ENCODE assay signal across 19 cellular contexts in genomic region chr4:35993606-35994005, GRCh38.
DNase-seq lines count a peak whose midpoint lies in the region; ATAC-seq, FAIRE-seq and TF ChIP-seq lines count a peak whose summit lies in the region.
"Had no signal": no experiment of that assay in that cellular context is flagged by ENCODE, and none has a peak within 500 bp of the region (broad histone marks: within the 10 kb centered on the region; RNA-seq: fewer than 3 reads in every experiment).

No MANE protein-coding gene starts in this region.

- H3K27ac ChIP-seq in GM12878 (ENCODE audit: control insufficient read depth, insufficient read depth), result no peak overlapping the region
- no peak overlapping the region for H3K27ac ChIP-seq in gastroesophageal sphincter
- H3K27ac ChIP-seq in substantia nigra (ENCODE audit: low read depth, low read length, poor library complexity, severe bottlenecking), result no peak overlapping the region
- H3K27ac ChIP-seq: GM23248 had no signal

- RAD21 ChIA-PET in GM12878 (lab: Charles Lee; ENCODE audit: unreplicated experiment), result no interaction called here

- 0% methylated on average over 2 of the region's 2 CpGs for WGBS in GM12878 (ENCODE audit: insufficient coverage, insufficient replicate concordance, low lambda C conversion rate, missing lambda C conversion rate)
- WGBS in gastroesophageal sphincter (ENCODE audit: low coverage in 1 of 2), 2 donors, result 55 to 62% methylated on average over 2 of the region's 2 CpGs

- no peaks in the 10 kb centered on the region for H4K20me1 ChIP-seq in GM12878 (ENCODE audit: control insufficient read depth, insufficient read depth)

- H3K27me3 ChIP-seq in GM12878 (replicated peaks in 1 of 2; ENCODE audit: control insufficient read depth in 2 of 2, insufficient read depth in 2 of 2, low read length in 1 of 2) (no peaks in the 10 kb centered on the region), gastroesophageal sphincter (no peaks in the 10 kb centered on the region), HAP-1 (ENCODE audit: low read depth) (no peaks in the 10 kb centered on the region)

- no peak overlapping the region for H3K4me2 ChIP-seq in GM12878 (ENCODE audit: control insufficient read depth, insufficient read depth)

- TF ChIP-seq CTCF in GM12878 (IDR thresholded peaks at IDR 0.05 in 2 of 3, conservative IDR thresholded peaks at IDR 0.05 in 1 of 3; ENCODE audit: control insufficient read depth in 2 of 3, extremely low read depth in 1 of 3, insufficient read depth in 1 of 3, low read depth in 3 of 3, low read length in 3 of 3), result no peak
- TF ChIP-seq CTCF in gastroesophageal sphincter (IDR thresholded peaks at IDR 0.05), result no peak

- SMC1A ChIA-PET in GM12878 (lab: Charles Lee; ENCODE audit: uncharacterized antibody, unreplicated experiment), result interaction anchor here (1.2 kb wide), 1 partner anchor 15 kb away, joined by 3 read pairs; no protein-coding TSS in a partner anchor

- H3K4me1 ChIP-seq in GM12878 (ENCODE audit: control insufficient read depth, insufficient read depth, low read length) (no peaks in the 10 kb centered on the region), gastroesophageal sphincter (no peaks in the 10 kb centered on the region), HAP-1 (no peaks in the 10 kb centered on the region)

- TF ChIP-seq EP300 in GM12878 (IDR thresholded peaks at IDR 0.05; ENCODE audit: borderline replicate concordance in 1 of 2, control insufficient read depth in 1 of 2, low read depth in 2 of 2, low read length in 2 of 2) (no peak), gastroesophageal sphincter (IDR thresholded peaks at IDR 0.05) (no peak)

- no TSS peak for BruUV-seq in GM12878 (replicated peaks; lab: Mats Ljungman, UMichigan)

- in situ Hi-C loops in GM12878 (cut with MboI) (no loop called here), HAP-1 (cut with MboI; ENCODE audit: low sequenced_read_pairs) (no loop called here)

- no peak overlapping the region for H3K4me3 ChIP-seq in GM12878
- H3K4me3 ChIP-seq in gastroesophageal sphincter, result no peak overlapping the region
- H3K4me3 ChIP-seq in HAP-1, result no peak overlapping the region
- H3K4me3 ChIP-seq: GM23248 had no signal

- TF ChIP-seq POLR2A in GM12878 (IDR thresholded peaks at IDR 0.05; ENCODE audit: low read depth, low read length) (no peak), gastroesophageal sphincter (IDR thresholded peaks at IDR 0.05) (no peak)

- no peak overlapping the region for H2AFZ ChIP-seq in GM12878 (ENCODE audit: control insufficient read depth, low read depth, low read length)
- H2AFZ ChIP-seq: GM23248 had no signal

- ATAC-seq in HG03354 (IDR thresholded peaks at IDR 0.05; ENCODE audit: poor library complexity, severe bottlenecking, unreplicated experiment) (peak; percentile 53), GM12878 (peak; percentile 67), gastroesophageal sphincter (no peak), GM18502 (IDR thresholded peaks at IDR 0.05; ENCODE audit: poor library complexity, unreplicated experiment) (no peak)

- H3K9ac ChIP-seq in GM12878 (ENCODE audit: control insufficient read depth, insufficient read depth, low read length), result no peak overlapping the region
- H3K9ac ChIP-seq: GM23248 had no signal

- intact Hi-C loops in GM12878 (cut with micrococcal nuclease; ENCODE audit: unreplicated experiment), result no loop called here

- no peak for TF ChIP-seq RAD21 in GM12878 (IDR thresholded peaks at IDR 0.05; ENCODE audit: insufficient read depth, low read depth, low read length)

- H3K79me2 ChIP-seq in GM12878 (ENCODE audit: control insufficient read depth, insufficient read depth, low read length), result no peaks in the 10 kb centered on the region

- CTCF ChIA-PET in GM12878 (lab: Yijun Ruan, JAX), result no interaction called here

- DNase-seq in GM18507 (ENCODE audit: extremely low spot score, insufficient read length, low read depth) (no peak), GM19239 (ENCODE audit: insufficient read length, low spot score) (no peak), GM12878 (ENCODE audit: low read depth, low spot score) (no peak), substantia nigra (lab: John Stamatoyannopoulos, UW) (no peak), HAP-1 (ENCODE audit: low spot score in 2 of 2) (no peak)
- DNase-seq: C1 segment of cervical spinal cord; Calu3; CD4-positive, alpha-beta memory T cell; COR-L47; DMS153; DND-41; GM23248; H9; HFFc6 had no signal

- no peaks in the 10 kb centered on the region for H3K36me3 ChIP-seq in GM12878 (ENCODE audit: control insufficient read depth in 2 of 2, insufficient read depth in 2 of 2, low read length in 1 of 2)
- H3K36me3 ChIP-seq in gastroesophageal sphincter, result no peaks in the 10 kb centered on the region
- H3K36me3 ChIP-seq in HAP-1 (replicated peaks), result no peaks in the 10 kb centered on the region

- H3K9me3 ChIP-seq in GM12878 (replicated peaks; ENCODE audit: control insufficient read depth, insufficient read depth, low read length), result no peaks in the 10 kb centered on the region
- H3K9me3 ChIP-seq in gastroesophageal sphincter, result peaks cover 0 to under 1% (median 0%) of the 10 kb centered on the region in 3 donors
- H3K9me3 ChIP-seq in HAP-1, result no peaks in the 10 kb centered on the region

- FAIRE-seq in GM18507 (lab: Jason Lieb, UNC) (peak; percentile 15), GM19239 (lab: Jason Lieb, UNC) (peak; percentile 39), GM12878 (lab: Jason Lieb, UNC) (no peak)
- FAIRE-seq: G401.6, H1 had no signal

- POLR2A ChIA-PET in GM12878 (lab: Charles Lee), result no interaction called here

TF ChIP-seq in GM12878, 131 proteins besides CTCF, POLR2A, EP300 and RAD21 (continues in another document):
- TF ChIP-seq ZZZ3 (IDR thresholded peaks at IDR 0.05; ENCODE audit: control insufficient read depth, insufficient read length, low read depth), result no peak
- TF ChIP-seq CREM (IDR thresholded peaks at IDR 0.05; ENCODE audit: low read depth), result no peak
- TF ChIP-seq JUND (IDR thresholded peaks at IDR 0.05; ENCODE audit: low read depth, low read length), result no peak
- no peak for TF ChIP-seq CBX3 (IDR thresholded peaks at IDR 0.05; ENCODE audit: borderline replicate concordance, low read depth)
- TF ChIP-seq TCF12 (IDR thresholded peaks at IDR 0.05; ENCODE audit: low read depth, low read length), result no peak
- no peak for TF ChIP-seq E4F1 (IDR thresholded peaks at IDR 0.05; ENCODE audit: borderline replicate concordance, partially characterized antibody)
- no peak for TF ChIP-seq STAT1 (conservative IDR thresholded peaks at IDR 0.05)
- no peak for TF ChIP-seq RUNX3 (IDR thresholded peaks at IDR 0.05; ENCODE audit: low read length)
- no peak for TF ChIP-seq TBL1XR1 (IDR thresholded peaks at IDR 0.05; ENCODE audit: low read depth, low read length)
- TF ChIP-seq WRNIP1 (IDR thresholded peaks at IDR 0.05; ENCODE audit: borderline replicate concordance, low read depth, low read length), result no peak
- no peak for TF ChIP-seq BCLAF1 (IDR thresholded peaks at IDR 0.05)
- TF ChIP-seq FOXK2 (IDR thresholded peaks at IDR 0.05), result no peak
- TF ChIP-seq CHD4 (IDR thresholded peaks at IDR 0.05), result no peak
- TF ChIP-seq ATF3 (IDR thresholded peaks at IDR 0.05; ENCODE audit: borderline replicate concordance, extremely low read depth, low read depth, low read length), result no peak

Comparison
In these comparisons a context has a peak if more than half of its experiments do, and no peak if none do; other contexts are left out.
1. ATAC-seq: peak in HG03354 (single experiment) and GM12878 (single experiment); none in gastroesophageal sphincter (single experiment) and GM18502 (single experiment).